In genomic region chr13:113763254-113763653, GRCh38 we compare ENCODE assay signal across 18 cellular contexts. TPM values are rescaled to one million over a fixed set of nuclear protein-coding genes. Genes with fewer than 3 reads are reported as not detected.
DNase-seq lines count a peak whose midpoint lies in the region; ATAC-seq, FAIRE-seq and TF ChIP-seq lines count a peak whose summit lies in the region.
"Had no signal": no experiment of that assay in that cellular context is flagged by ENCODE, and none has a peak within 500 bp of the region (broad histone marks: within the 10 kb centered on the region; RNA-seq: fewer than 3 reads in every experiment).

No MANE protein-coding gene starts in this region.

- TF ChIP-seq RAD21 in HepG2 (CRISPR knock-in tag; IDR thresholded peaks at IDR 0.05) = no peak

- no peak for TF ChIP-seq POLR2A in HepG2 (IDR thresholded peaks at IDR 0.05; ENCODE audit: insufficient read depth in 1 of 2, low read depth in 2 of 2, low read length in 2 of 2)
- TF ChIP-seq POLR2A in right lobe of liver (IDR thresholded peaks at IDR 0.05) = no peak
- TF ChIP-seq POLR2A in spleen (IDR thresholded peaks at IDR 0.05) = no peak

- H3K4me2 ChIP-seq in HepG2 (ENCODE audit: low read depth, low read length) (no peak overlapping the region), osteoblast (ENCODE audit: insufficient read depth, low read length) (no peak overlapping the region)
- H3K4me2 ChIP-seq: A549 had no signal

- H3K79me2 ChIP-seq in HepG2 (ENCODE audit: insufficient read depth, low read length) (no peaks in the 10 kb centered on the region), osteoblast (ENCODE audit: insufficient read depth, low read length) (no peaks in the 10 kb centered on the region)

- no peak overlapping the region for H3K4me3 ChIP-seq in HepG2 (replicated peaks in 1 of 3; ENCODE audit: insufficient read depth in 1 of 3, low read depth in 2 of 3, low read length in 3 of 3)
- H3K4me3 ChIP-seq in right lobe of liver = no peak overlapping the region
- H3K4me3 ChIP-seq in osteoblast (ENCODE audit: insufficient read depth, low read length) = no peak overlapping the region
- no peak overlapping the region for H3K4me3 ChIP-seq in spleen
- no peak overlapping the region for H3K4me3 ChIP-seq in brain microvascular endothelial cell (ENCODE audit: low read depth, low read length)
- H3K4me3 ChIP-seq: A549, GM23248, HAP-1 had no signal

- H3K9me3 ChIP-seq in HepG2 (ENCODE audit: low read length) = no peaks in the 10 kb centered on the region
- no peaks in the 10 kb centered on the region for H3K9me3 ChIP-seq in right lobe of liver
- no peaks in the 10 kb centered on the region for H3K9me3 ChIP-seq in osteoblast (ENCODE audit: low read depth, low read length)
- no peaks in the 10 kb centered on the region for H3K9me3 ChIP-seq in spleen
- H3K9me3 ChIP-seq: A549, Caco-2, HAP-1 had no signal

- H3K27me3 ChIP-seq in HepG2 (ENCODE audit: control insufficient read depth in 1 of 2, insufficient read depth in 2 of 2, low read length in 2 of 2) = peaks cover 7 to 90% of the 10 kb centered on the region in 2 experiments; a peak in 4 of 5 replicates
- H3K27me3 ChIP-seq in right lobe of liver = no peaks in the 10 kb centered on the region
- H3K27me3 ChIP-seq in osteoblast (ENCODE audit: insufficient read depth, low read length) = peaks cover 36% of the 10 kb centered on the region
- H3K27me3 ChIP-seq in spleen (replicated peaks in 1 of 7) = peaks cover 0 to 61% (median 0%) of the 10 kb centered on the region in 7 donors
- H3K27me3 ChIP-seq in brain microvascular endothelial cell (replicated peaks) = peaks cover 10% of the 10 kb centered on the region

- TF ChIP-seq EP300 in HepG2 (IDR thresholded peaks at IDR 0.05; ENCODE audit: low read depth in 2 of 2, low read length in 2 of 2) = no peak
- no peak for TF ChIP-seq EP300 in HepG2 (CRISPR knock-in tag; IDR thresholded peaks at IDR 0.05; ENCODE audit: borderline replicate concordance)

- ATAC-seq in HepG2 (no peak), right lobe of liver (no peak), HG02981 (IDR thresholded peaks at IDR 0.05; ENCODE audit: unreplicated experiment) (no peak)
- ATAC-seq: A549 had no signal

- DNase-seq in HepG2 (ENCODE audit: low spot score) (no peak), right lobe of liver (no peak), osteoblast (ENCODE audit: insufficient read length, low spot score, missing footprints) (peak; percentile 39), spleen (peak; percentile 51), OCI-M2 (lab: John Stamatoyannopoulos, UW; ENCODE audit: unreplicated experiment) (no peak), brain microvascular endothelial cell (no peak)
- DNase-seq: AML-193; Caco-2; CD4-positive, alpha-beta T cell; GM23248 had no signal

- H3K4me1 ChIP-seq in HepG2 (ENCODE audit: insufficient read depth, low read length) = peaks cover 11% of the 10 kb centered on the region
- H3K4me1 ChIP-seq in right lobe of liver = peaks cover 0 to 10% (median 3%) of the 10 kb centered on the region in 4 donors
- peaks cover 13% of the 10 kb centered on the region for H3K4me1 ChIP-seq in osteoblast (ENCODE audit: insufficient read depth, low read length)
- H3K4me1 ChIP-seq in spleen = peaks cover 0 to 22% (median 16%) of the 10 kb centered on the region in 6 donors

- intact Hi-C loops in HepG2 (cut with micrococcal nuclease; ENCODE audit: unreplicated experiment) = no loop called here
- intact Hi-C loops in right lobe of liver (cut with DNase I) = no loop called here
- intact Hi-C loops in spleen (cut with DNase I; ENCODE audit: low total_unique reads) = no loop called here

- H3K9ac ChIP-seq in HepG2 (ENCODE audit: insufficient read depth, low read depth, low read length) = no peak overlapping the region
- H3K9ac ChIP-seq: GM23248 had no signal

- CTCF ChIA-PET in HepG2 (lab: Yijun Ruan, JAX; ENCODE audit: low intra/inter-chr PET ratio, low total read pairs) = no interaction called here

- POLR2A ChIA-PET in HepG2 (lab: Yijun Ruan, JAX) = no interaction called here

- TF ChIP-seq CTCF in HepG2 (CRISPR knock-in tag; IDR thresholded peaks at IDR 0.05) (no peak), right lobe of liver (IDR thresholded peaks at IDR 0.05) (no peak), osteoblast (IDR thresholded peaks at IDR 0.05; ENCODE audit: extremely low read depth, low read depth, low read length) (no peak), spleen (IDR thresholded peaks at IDR 0.05 in 8 of 11, conservative IDR thresholded peaks at IDR 0.05 in 3 of 11) (no peak), brain microvascular endothelial cell (IDR thresholded peaks at IDR 0.05; ENCODE audit: low read depth, low read length, missing control alignments) (no peak)

- H4K20me1 ChIP-seq in HepG2 (ENCODE audit: insufficient read depth, low read length) (no peaks in the 10 kb centered on the region), osteoblast (ENCODE audit: insufficient read depth, low read length) (peaks cover 2% of the 10 kb centered on the region)

- in situ Hi-C loops in HepG2 (cut with HindIII; ENCODE audit: extremely low pct_ligation_motif_present, low pct_unique_long_range_greater_than_20kb) (no loop called here), brain microvascular endothelial cell (cut with HindIII; ENCODE audit: low pct_ligation_motif_present, low sequenced_read_pairs) (no loop called here)

- H2AFZ ChIP-seq in HepG2 (ENCODE audit: low read length) (no peak overlapping the region), osteoblast (ENCODE audit: low read length) (no peak overlapping the region)
- H2AFZ ChIP-seq: GM23248 had no signal

- H3K27ac ChIP-seq in HepG2 (ENCODE audit: extremely low read length, insufficient read depth, low read length) (no peak overlapping the region), right lobe of liver (no peak overlapping the region), osteoblast (ENCODE audit: low read depth, low read length) (no peak overlapping the region), spleen (no peak overlapping the region), brain microvascular endothelial cell (no peak overlapping the region)
- H3K27ac ChIP-seq: A549, C4-2B, GM23248 had no signal

- 13% methylated on average over 13 of the region's 13 CpGs for whole genome bisulfite sequencing in HepG2 (ENCODE audit: low lambda C conversion rate)
- WGBS in right lobe of liver (ENCODE audit: insufficient coverage, low coverage, low lambda C conversion rate, missing lambda C conversion rate) = 64% methylated on average over 13 of the region's 13 CpGs
- WGBS in spleen, 5 donors = 77 to 88% (median 84%) methylated on average over 13 of the region's 13 CpGs

- no TSS peak for BruUV-seq in HepG2 (replicated peaks; lab: Mats Ljungman, UMichigan)

- FAIRE-seq in HepG2 (lab: Jason Lieb, UNC) = no peak
- FAIRE-seq: A549, D721Med, G401.6, GM12891, GM19239 had no signal

- H3K36me3 ChIP-seq in HepG2 (replicated peaks in 1 of 2; ENCODE audit: control insufficient read depth in 1 of 2, insufficient read depth in 2 of 2, low read length in 2 of 2) = no peaks in the 10 kb centered on the region
- no peaks in the 10 kb centered on the region for H3K36me3 ChIP-seq in right lobe of liver
- H3K36me3 ChIP-seq in osteoblast (ENCODE audit: insufficient read depth, low read length) = no peaks in the 10 kb centered on the region
- H3K36me3 ChIP-seq in spleen = peaks cover 0 to 6% (median 0%) of the 10 kb centered on the region in 6 donors
- H3K36me3 ChIP-seq in brain microvascular endothelial cell (replicated peaks) = no peaks in the 10 kb centered on the region
- H3K36me3 ChIP-seq: HAP-1 had no signal

TF ChIP-seq in HepG2, 621 proteins besides CTCF, POLR2A, EP300 and RAD21:
- TF ChIP-seq NAIF1 (CRISPR knock-in tag; IDR thresholded peaks at IDR 0.05; ENCODE audit: borderline replicate concordance) (no peak), CBX2 (IDR thresholded peaks at IDR 0.05; ENCODE audit: low read depth, low read length) (peak; percentile 83; the same call in 1 of the 2 replicates), CBX2 (CRISPR knock-in tag; IDR thresholded peaks at IDR 0.05; ENCODE audit: low read depth) (no peak), TBX3 (IDR thresholded peaks at IDR 0.05; ENCODE audit: borderline replicate concordance) (no peak)

RNA-seq across cellular contexts. Expression of gene TMEM255B, which starts 4.2 kb away (rescaled TPM):
- 0.03 TPM in 1 of 2 replicates, not detected in the other for total RNA-seq in HepG2 (2016; rRNA removed; fragmentation: Illumina TruSeq; extraction: Trizol)
- total RNA-seq in HepG2 (2016; cell fraction: cytosol; rRNA removed; fragmentation: Illumina TruSeq; extraction: Trizol; ENCODE audit: low read depth) = not detected in 2 replicates
- total RNA-seq in HepG2 (2016; cell fraction: insoluble cytoplasmic fraction; rRNA removed; fragmentation: Illumina TruSeq; extraction: Trizol) = not detected in 2 replicates
- not detected in 2 replicates for total RNA-seq in HepG2 (2016; cell fraction: membrane; rRNA removed; fragmentation: Illumina TruSeq; extraction: Trizol)
- not detected in 2 replicates for total RNA-seq in HepG2 (2016; cell fraction: nucleus; rRNA removed; fragmentation: Illumina TruSeq; extraction: Trizol)
- polyA plus RNA-seq in HepG2 (2011; rRNA removed) = 0.01 TPM in 1 of 2 replicates, not detected in the other
- polyA plus RNA-seq in HepG2 (2011; cell fraction: cytosol; rRNA removed) = 0.01 and 0.12 TPM in 2 replicates
- polyA plus RNA-seq in HepG2 (2011; cell fraction: nucleus; rRNA removed) = 0.02 and 0.03 TPM in 2 replicates
- polyA plus RNA-seq in HepG2 (2012) = 0.11 TPM in 1 of 2 replicates, not detected in the other
- not detected in 2 replicates for polyA plus RNA-seq in HepG2 (2016; cell fraction: cytosol; fragmentation: Illumina TruSeq; extraction: Trizol; ENCODE audit: low read depth)
- polyA plus RNA-seq in HepG2 (2016; cell fraction: insoluble cytoplasmic fraction; fragmentation: Illumina TruSeq; extraction: Trizol; ENCODE audit: low read depth) = not detected in 2 replicates
- not detected in 2 replicates for polyA plus RNA-seq in HepG2 (2016; cell fraction: membrane; fragmentation: Illumina TruSeq; extraction: Trizol; ENCODE audit: low read depth)
- not detected in 2 replicates for polyA plus RNA-seq in HepG2 (2016; cell fraction: nucleus; fragmentation: Illumina TruSeq; extraction: Trizol; ENCODE audit: insufficient read depth, low read depth)
- not detected in 2 replicates for polyA minus RNA-seq in HepG2 (2011; rRNA and poly(A)+ RNA removed; ENCODE audit: low replicate concordance)
- polyA minus RNA-seq in HepG2 (2011; cell fraction: cytosol; rRNA and poly(A)+ RNA removed) = not detected in 2 replicates
- polyA minus RNA-seq in HepG2 (2011; cell fraction: nucleus; rRNA and poly(A)+ RNA removed) = 0.12 and 0.13 TPM in 2 replicates
- total RNA-seq in right lobe of liver = 10 to 100 TPM in 1 of 6 experiments, 1 to 10 TPM in 5; 2.5 to 10.4 (median 6.2) TPM
- total RNA-seq in osteoblast = 1.8 and 2.9 TPM in 2 replicates
- 10 to 100 TPM in 6 of 7 donors, 1 to 10 TPM in 1; 5.7 to 26.9 (median 22.2) TPM for total RNA-seq in spleen
- polyA plus RNA-seq in spleen = 10 to 100 TPM in 2 of 3 donors, 1 to 10 TPM in 1; 6.0 to 13.0 (median 10.3) TPM
- total RNA-seq: GM23248 had no signal

Comparison
In these comparisons a context has a peak if more than half of its experiments do, and no peak if none do; other contexts are left out.
1. DNase-seq: peak in osteoblast (single experiment) and spleen (single experiment); none in HepG2 (single experiment), right lobe of liver (0 of 3), OCI-M2 (single experiment) and brain microvascular endothelial cell (single experiment).